8 cellular contexts compared by ENCODE assay signal in the genomic region with DNA sequence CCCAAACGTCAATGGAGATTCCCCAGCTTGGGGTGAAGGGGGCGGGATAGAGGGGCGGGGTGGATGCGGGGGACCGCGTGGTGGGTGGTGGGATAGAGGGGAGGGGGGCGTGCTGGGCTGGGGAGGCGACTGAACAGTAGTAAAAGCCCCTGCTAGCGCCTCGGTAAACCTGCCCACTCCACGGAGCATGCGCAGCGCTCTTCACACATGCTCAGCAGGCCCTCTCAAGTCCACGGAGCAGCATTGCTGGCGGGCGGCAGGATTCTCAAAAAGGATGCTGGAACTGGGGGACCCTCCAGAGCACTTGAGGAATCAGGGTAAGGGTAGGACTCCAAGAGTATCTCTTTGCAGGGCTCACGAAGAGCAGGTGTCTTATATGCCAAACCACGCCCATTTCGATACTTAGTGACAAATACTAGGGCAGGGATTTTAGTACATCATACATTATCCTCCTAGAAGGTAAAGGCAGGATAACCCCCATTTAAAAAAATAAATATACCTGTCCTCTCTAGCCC. TPM values are rescaled to one million over a fixed set of nuclear protein-coding genes. Genes with fewer than 3 reads are reported as not detected.
A peak's percentile ranks its signal among the peaks of the same experiment; 100 is the strongest.
DNase-seq lines count a peak whose midpoint lies in the region; ATAC-seq and TF ChIP-seq lines count a peak whose summit lies in the region.

No MANE protein-coding gene starts in this region.

- H3K36me3 ChIP-seq in esophagus (ENCODE audit: control insufficient read depth in 2 of 2, insufficient read depth in 2 of 2, low read length in 1 of 2) (no peaks in the 10 kb centered on the region), mucosa of descending colon (ENCODE audit: low read depth) (no peaks in the 10 kb centered on the region), uterus (no peaks in the 10 kb centered on the region)

- TF ChIP-seq CTCF in mucosa of descending colon (IDR thresholded peaks at IDR 0.05) (no peak), uterus (IDR thresholded peaks at IDR 0.05) (no peak)

- DNase-seq in stimulated activated CD4-positive, alpha-beta T cell treated with anti-CD3 and anti-CD28 coated beads, Interleukin-15, amount 100 ng/mL, for 24 hours, result peak; percentile 3
- no peak for DNase-seq in stimulated activated CD4-positive, alpha-beta T cell treated with anti-CD3 and anti-CD28 coated beads, Interleukin-2, amount 100 ng/mL, for 48 hours
- DNase-seq in SHP77 (lab: John Stamatoyannopoulos, UW) (peak; percentile 29 to 62), mucosa of descending colon (peak; percentile 59 to 63 (median 63)), uterus (peak; percentile 46 to 55), LoVo (ENCODE audit: low spot score) (no peak)

- ATAC-seq in HG03432 (IDR thresholded peaks at IDR 0.05; ENCODE audit: unreplicated experiment) (peak; percentile 63), mucosa of descending colon (peak; percentile 66)

- no peak overlapping the region for H3K27ac ChIP-seq in esophagus (ENCODE audit: low read depth in 2 of 2, low read length in 1 of 2)
- peak overlapping the region; percentile 61 to 72 for H3K27ac ChIP-seq in uterus

- intact Hi-C loops in mucosa of descending colon (cut with DNase I, micrococcal nuclease) (no loop called here), uterus (cut with DNase I; ENCODE audit: low total_unique reads) (no loop called here)

- no peaks in the 10 kb centered on the region for H3K27me3 ChIP-seq in esophagus (ENCODE audit: control insufficient read depth in 1 of 2, insufficient read depth in 2 of 2, low read length in 2 of 2)
- H3K27me3 ChIP-seq in uterus, result no peaks in the 10 kb centered on the region

- WGBS in esophagus, 2 donors, result 5 to 24% methylated on average over 19 of the region's 19 CpGs

- H3K4me3 ChIP-seq in esophagus (ENCODE audit: low read depth in 1 of 2, low read length in 2 of 2) (peak overlapping the region; percentile 71 to 74), mucosa of descending colon (peak overlapping the region; percentile 28), uterus (peak overlapping the region; percentile 49 to 60)

- no peak for TF ChIP-seq POLR2A in uterus (IDR thresholded peaks at IDR 0.05)

- H3K9me3 ChIP-seq in esophagus (ENCODE audit: control insufficient read depth in 2 of 2, insufficient read depth in 1 of 2, low read depth in 1 of 2, low read length in 1 of 2), result peaks cover 0 to 7% of the 10 kb centered on the region in 2 donors
- no peaks in the 10 kb centered on the region for H3K9me3 ChIP-seq in mucosa of descending colon
- H3K9me3 ChIP-seq in uterus, result no peaks in the 10 kb centered on the region

- H3K4me1 ChIP-seq in esophagus (ENCODE audit: control insufficient read depth in 2 of 2, insufficient read depth in 2 of 2, low read length in 1 of 2) (no peaks in the 10 kb centered on the region), mucosa of descending colon (ENCODE audit: low read depth) (no peaks in the 10 kb centered on the region), uterus (no peaks in the 10 kb centered on the region)

RNA-seq across cellular contexts. Expression of gene RPS6KA6, which starts 0.4 kb away (rescaled TPM):
- under 1 TPM; 0.48 to 0.53 TPM for polyA plus RNA-seq in esophagus
- total RNA-seq in mucosa of descending colon, result 10 to 100 TPM in 2 of 3 donors, 1 to 10 TPM in 1; 9.7 to 16.6 (median 11.3) TPM
- total RNA-seq in uterus, result 10 to 100 TPM in 2 of 4 donors, 1 to 10 TPM in 2; 1.5 to 13.1 (median 8.4) TPM

Comparison
In these comparisons a context has a peak if more than half of its experiments do, and no peak if none do; other contexts are left out.
1. DNase-seq: peak in stimulated activated CD4-positive, alpha-beta T cell treated with anti-CD3 and anti-CD28 coated beads, Interleukin-15, amount 100 ng/mL, for 24 hours (single experiment), SHP77 (2 of 2), mucosa of descending colon (3 of 3) and uterus (2 of 2); none in stimulated activated CD4-positive, alpha-beta T cell treated with anti-CD3 and anti-CD28 coated beads, Interleukin-2, amount 100 ng/mL, for 48 hours (0 of 2) and LoVo (single experiment).
2. H3K27ac ChIP-seq: peak in uterus (2 of 2); none in esophagus (0 of 2).
3. Peak in every context shown above with its lines, with median percentiles within 50 percentile points of each other: H3K4me3 ChIP-seq.